8 cellular contexts compared by ENCODE assay signal in genomic region chr5:69217154-69217731, GRCh38. TPM values are rescaled to one million over a fixed set of nuclear protein-coding genes. Genes with fewer than 3 reads are reported as not detected.
A peak's percentile ranks its signal among the peaks of the same experiment; 100 is the strongest.
DNase-seq lines count a peak whose midpoint lies in the region; ATAC-seq and TF ChIP-seq lines count a peak whose summit lies in the region.

No MANE protein-coding gene starts in this region.

- H3K4me3 ChIP-seq in brain microvascular endothelial cell (ENCODE audit: low read depth, low read length): peak overlapping the region; percentile 99
- peak overlapping the region; percentile 85 for H3K4me3 ChIP-seq in mesodermal cell (ENCODE audit: extremely low read depth, insufficient read depth, low read length, poor library complexity, severe bottlenecking)

- H3K27ac Mint-ChIP-seq in stimulated activated naive CD8-positive, alpha-beta T cell treated with anti-CD3 and anti-CD28 coated beads, Interleukin-15, amount 100 ng/mL, for 72 hours: peak overlapping the region; percentile 97 to 98

- peaks cover 6% of the 10 kb centered on the region for H3K4me1 ChIP-seq in mesodermal cell (ENCODE audit: control insufficient read depth, insufficient read depth, low read length, poor library complexity, severe bottlenecking)

- no peak for TF ChIP-seq CTCF in brain microvascular endothelial cell (IDR thresholded peaks at IDR 0.05; ENCODE audit: low read depth, low read length, missing control alignments)

- no peaks in the 10 kb centered on the region for H3K27me3 Mint-ChIP-seq in stimulated activated naive CD8-positive, alpha-beta T cell treated with anti-CD3 and anti-CD28 coated beads, Interleukin-15, amount 100 ng/mL, for 72 hours

- H3K27me3 ChIP-seq in brain microvascular endothelial cell (replicated peaks): no peaks in the 10 kb centered on the region

- in situ Hi-C loops in brain microvascular endothelial cell (cut with HindIII; ENCODE audit: low pct_ligation_motif_present, low sequenced_read_pairs): no loop called here

- peak overlapping the region; percentile 95 to 100 for H3K4me3 Mint-ChIP-seq in stimulated activated naive CD8-positive, alpha-beta T cell treated with anti-CD3 and anti-CD28 coated beads, Interleukin-15, amount 100 ng/mL, for 72 hours

- DNase-seq in NCI-H526 treated with DMSO at 0.1 percent for 48 hours (lab: John Stamatoyannopoulos, UW) (peak; percentile 56), NCI-H526 (lab: John Stamatoyannopoulos, UW) (no peak), RPMI8226 (peak; percentile 99), brain microvascular endothelial cell (no peak), COR-L47 (lab: John Stamatoyannopoulos, UW) (no peak)
- no peak for DNase-seq in stimulated activated naive CD8-positive, alpha-beta T cell treated with anti-CD3 and anti-CD28 coated beads, Interleukin-15, amount 100 ng/mL, for 72 hours

- H3K36me3 ChIP-seq in brain microvascular endothelial cell (replicated peaks) (peaks cover 2% of the 10 kb centered on the region), mesodermal cell (ENCODE audit: control insufficient read depth, insufficient read depth, low read length) (peaks cover 17% of the 10 kb centered on the region)

- H3K27ac ChIP-seq in brain microvascular endothelial cell: peak overlapping the region; percentile 82
- H3K27ac ChIP-seq in mesodermal cell (ENCODE audit: low read depth, low read length, severe bottlenecking): no peak overlapping the region

- H3K4me1 Mint-ChIP-seq in stimulated activated naive CD8-positive, alpha-beta T cell treated with anti-CD3 and anti-CD28 coated beads, Interleukin-15, amount 100 ng/mL, for 72 hours: peaks cover 20% of the 10 kb centered on the region

- 24 to 44% methylated on average over 9 to 12 of the region's 15 CpGs for WGBS in mesodermal cell (ENCODE audit: insufficient coverage in 2 of 2), 2 experiments

- H3K9me3 Mint-ChIP-seq in stimulated activated naive CD8-positive, alpha-beta T cell treated with anti-CD3 and anti-CD28 coated beads, Interleukin-15, amount 100 ng/mL, for 72 hours: no peaks in the 10 kb centered on the region

- H3K9me3 ChIP-seq in mesodermal cell (ENCODE audit: control insufficient read depth, low read length): peaks cover 9% of the 10 kb centered on the region

- peak; percentile 90 for ATAC-seq in stimulated activated naive CD8-positive, alpha-beta T cell treated with anti-CD3 and anti-CD28 coated beads, Interleukin-15, amount 100 ng/mL, for 72 hours
- ATAC-seq in GM19397 (IDR thresholded peaks at IDR 0.05; ENCODE audit: unreplicated experiment): no peak

RNA-seq across cellular contexts. Expression of gene CDK7, which starts 17.4 kb away (rescaled TPM):
- 35.6 TPM for polyA plus RNA-seq in mesodermal cell (2013, experiment 1 of 2)
- polyA plus RNA-seq in mesodermal cell (2013, experiment 2 of 2): 44.4 TPM

RNA-seq across cellular contexts. Expression of gene CENPH, which starts 27.9 kb away (rescaled TPM):
- 52.4 TPM for polyA plus RNA-seq in mesodermal cell (2013, experiment 1 of 2)
- polyA plus RNA-seq in mesodermal cell (2013, experiment 2 of 2): 69.8 TPM

RNA-seq across cellular contexts. Expression of gene CCNB1, which starts 50.3 kb away (rescaled TPM):
- 232 TPM for polyA plus RNA-seq in mesodermal cell (2013, experiment 1 of 2)
- polyA plus RNA-seq in mesodermal cell (2013, experiment 2 of 2): 263 TPM

Comparison
In these comparisons a context has a peak if more than half of its experiments do, and no peak if none do; other contexts are left out.
1. DNase-seq: peak in NCI-H526 treated with DMSO at 0.1 percent for 48 hours (single experiment) and RPMI8226 (single experiment); none in NCI-H526 (0 of 2), brain microvascular endothelial cell (single experiment), stimulated activated naive CD8-positive, alpha-beta T cell treated with anti-CD3 and anti-CD28 coated beads, Interleukin-15, amount 100 ng/mL, for 72 hours (0 of 2) and COR-L47 (single experiment).